Comparison of ENCODE assay signal across 9 cellular contexts in genomic region chr5:59124983-59125960, GRCh38.
DNase-seq lines count a peak whose midpoint lies in the region; ATAC-seq, FAIRE-seq and TF ChIP-seq lines count a peak whose summit lies in the region.
"Had no signal": no experiment of that assay in that cellular context is flagged by ENCODE, and none has a peak within 500 bp of the region (broad histone marks: within the 10 kb centered on the region; RNA-seq: fewer than 3 reads in every experiment).

No MANE protein-coding gene starts in this region.

- H3K9me3 ChIP-seq in liver (ENCODE audit: control insufficient read depth in 4 of 4, low read length in 3 of 4) (no peaks in the 10 kb centered on the region), HepG2 (ENCODE audit: low read length) (no peaks in the 10 kb centered on the region), SK-N-SH (no peaks in the 10 kb centered on the region), hepatocyte (ENCODE audit: low read depth) (no peaks in the 10 kb centered on the region), uterus (no peaks in the 10 kb centered on the region)

- DNase-seq in HepG2 (ENCODE audit: low spot score), result no peak
- DNase-seq in SK-N-SH, result no peak
- no peak for DNase-seq in hepatocyte (ENCODE audit: low spot score)
- DNase-seq in uterus, result no peak
- no peak for DNase-seq in T-helper 2 cell treated with Interferon-gamma antibody and Interleukin-4, amounts not matched to agents 5 μg/mL and 100 μg/mL, for 36 hours (ENCODE audit: low spot score)
- DNase-seq in omental fat pad (ENCODE audit: low spot score), result no peak
- DNase-seq: activated effector memory CD4-positive, alpha-beta T cell treated with anti-CD3 and anti-CD28 coated beads, Interleukin-2, amount 50 U/mL, for 16 hours had no signal

- H3K4me1 ChIP-seq in liver (ENCODE audit: control insufficient read depth in 4 of 4, insufficient read depth in 4 of 4, low read length in 3 of 4), result peaks cover 0 to 8% (median 0%) of the 10 kb centered on the region in 4 donors
- 0 out of 2 replicates have a peak, but pooled peaks cover 8% of the 10 kb centered on the region for H3K4me1 ChIP-seq in HepG2 (ENCODE audit: insufficient read depth, low read length)
- H3K4me1 ChIP-seq in SK-N-SH (ENCODE audit: control insufficient read depth in 1 of 2, insufficient read depth in 2 of 2, low read depth in 1 of 2, low read length in 1 of 2), result peaks cover 17 to 33% of the 10 kb centered on the region in 2 experiments; a peak in 3 of 4 replicates
- H3K4me1 ChIP-seq in hepatocyte (ENCODE audit: insufficient read depth), result peaks cover 37% of the 10 kb centered on the region
- no peaks in the 10 kb centered on the region for H3K4me1 ChIP-seq in uterus

- no peaks in the 10 kb centered on the region for H3F3A ChIP-seq in SK-N-SH (replicated peaks; ENCODE audit: insufficient read depth)

- H3K9ac ChIP-seq in liver (ENCODE audit: low read depth in 1 of 2, low read length in 2 of 2) (no peak overlapping the region), HepG2 (ENCODE audit: insufficient read depth, low read depth, low read length) (no peak overlapping the region), SK-N-SH (peak overlapping the region; percentile 56; the same call in 1 of the 2 replicates)

- no peak overlapping the region for H3K4me2 ChIP-seq in HepG2 (ENCODE audit: low read depth, low read length)
- H3K4me2 ChIP-seq in SK-N-SH, result peak overlapping the region; percentile 79
- no peak overlapping the region for H3K4me2 ChIP-seq in hepatocyte

- CTCF ChIA-PET in HepG2 (lab: Yijun Ruan, JAX; ENCODE audit: low intra/inter-chr PET ratio, low total read pairs), result no interaction called here
- CTCF ChIA-PET in SK-N-SH (lab: Yijun Ruan, JAX), result interaction anchor here (0.8 to 2.4 kb wide), 8 partner anchors 15 to 239 kb away, joined by 3 to 12 read pairs (median 4); no protein-coding TSS in a partner anchor

- in situ Hi-C loops in HepG2 (cut with HindIII; ENCODE audit: extremely low pct_ligation_motif_present, low pct_unique_long_range_greater_than_20kb), result no loop called here

- no peaks in the 10 kb centered on the region for H3K79me2 ChIP-seq in HepG2 (ENCODE audit: insufficient read depth, low read length)
- H3K79me2 ChIP-seq in SK-N-SH (ENCODE audit: insufficient read depth), result no peaks in the 10 kb centered on the region
- H3K79me2 ChIP-seq in hepatocyte, result no peaks in the 10 kb centered on the region

- TF ChIP-seq EP300 in HepG2 (IDR thresholded peaks at IDR 0.05; ENCODE audit: low read depth in 2 of 2, low read length in 2 of 2) (no peak), HepG2 (CRISPR knock-in tag; IDR thresholded peaks at IDR 0.05; ENCODE audit: borderline replicate concordance) (no peak), SK-N-SH (IDR thresholded peaks at IDR 0.05; ENCODE audit: borderline replicate concordance in 1 of 2, low read depth in 1 of 2, low read length in 1 of 2) (no peak)

- intact Hi-C loops in HepG2 (cut with micrococcal nuclease; ENCODE audit: unreplicated experiment) (no loop called here), uterus (cut with DNase I; ENCODE audit: low total_unique reads) (no loop called here)

- POLR2A ChIA-PET in HepG2 (lab: Yijun Ruan, JAX), result no interaction called here
- POLR2A ChIA-PET in SK-N-SH (lab: Yijun Ruan, JAX), result interaction anchor here (1.0 kb wide), 1 partner anchor 98 kb away, joined by 3 read pairs; no protein-coding TSS in a partner anchor

- H3K4me3 ChIP-seq in liver (ENCODE audit: low read depth in 1 of 3, low read length in 3 of 3) (no peak overlapping the region), HepG2 (replicated peaks in 1 of 3; ENCODE audit: insufficient read depth in 1 of 3, low read depth in 2 of 3, low read length in 3 of 3) (no peak overlapping the region), SK-N-SH (ENCODE audit: low read depth in 2 of 2, low read length in 1 of 2) (no peak overlapping the region; a peak in 2 of 4 replicates), hepatocyte (no peak overlapping the region), uterus (no peak overlapping the region)

- H3K9me2 ChIP-seq in SK-N-SH (no peaks in the 10 kb centered on the region), hepatocyte (replicated peaks; ENCODE audit: insufficient read depth) (no peaks in the 10 kb centered on the region)

- H4K20me1 ChIP-seq in HepG2 (ENCODE audit: insufficient read depth, low read length) (no peaks in the 10 kb centered on the region), SK-N-SH (ENCODE audit: insufficient read depth) (no peaks in the 10 kb centered on the region), hepatocyte (ENCODE audit: insufficient read depth, poor library complexity, severe bottlenecking) (no peaks in the 10 kb centered on the region)

- H2AFZ ChIP-seq in HepG2 (ENCODE audit: low read length), result no peak overlapping the region
- peak overlapping the region; percentile 83 for H2AFZ ChIP-seq in SK-N-SH (ENCODE audit: low read depth)
- H2AFZ ChIP-seq in hepatocyte, result no peak overlapping the region

- no peak for FAIRE-seq in HepG2 (lab: Jason Lieb, UNC)

- peaks cover 4% of the 10 kb centered on the region for H3K9me3 Mint-ChIP-seq in T-helper 2 cell treated with Interferon-gamma antibody and Interleukin-4, amounts not matched to agents 5 μg/mL and 100 μg/mL, for 36 hours

- TF ChIP-seq POLR2A in HepG2 (IDR thresholded peaks at IDR 0.05; ENCODE audit: insufficient read depth in 1 of 2, low read depth in 2 of 2, low read length in 2 of 2), result no peak
- TF ChIP-seq POLR2A in uterus (IDR thresholded peaks at IDR 0.05), result no peak

- no TSS peak for BruUV-seq in HepG2 (replicated peaks; lab: Mats Ljungman, UMichigan)

- WGBS in liver, result 77% methylated on average over 9 of the region's 9 CpGs
- WGBS in HepG2 (ENCODE audit: low lambda C conversion rate), result 52% methylated on average over 9 of the region's 9 CpGs
- WGBS in SK-N-SH (ENCODE audit: low lambda C conversion rate), result 31% methylated on average over 9 of the region's 9 CpGs
- 66% methylated on average over 9 of the region's 9 CpGs for WGBS in hepatocyte (ENCODE audit: low lambda C conversion rate, missing lambda C conversion rate)

- H3K36me3 Mint-ChIP-seq in T-helper 2 cell treated with Interferon-gamma antibody and Interleukin-4, amounts not matched to agents 5 μg/mL and 100 μg/mL, for 36 hours (ENCODE audit: low read depth), result no peaks in the 10 kb centered on the region

- H3K27ac Mint-ChIP-seq in T-helper 2 cell treated with Interferon-gamma antibody and Interleukin-4, amounts not matched to agents 5 μg/mL and 100 μg/mL, for 36 hours, result no peak overlapping the region

- H3K4me3 Mint-ChIP-seq in T-helper 2 cell treated with Interferon-gamma antibody and Interleukin-4, amounts not matched to agents 5 μg/mL and 100 μg/mL, for 36 hours, result no peak overlapping the region

- TF ChIP-seq CTCF in liver (IDR thresholded peaks at IDR 0.05; ENCODE audit: low read depth, low read length, missing input control), result no peak
- no peak for TF ChIP-seq CTCF in HepG2 (CRISPR knock-in tag; IDR thresholded peaks at IDR 0.05)
- TF ChIP-seq CTCF in SK-N-SH (IDR thresholded peaks at IDR 0.05), result no peak
- TF ChIP-seq CTCF in hepatocyte (IDR thresholded peaks at IDR 0.05; ENCODE audit: poor library complexity), result no peak
- TF ChIP-seq CTCF in uterus (IDR thresholded peaks at IDR 0.05), result no peak
- no peak for TF ChIP-seq CTCF in omental fat pad (IDR thresholded peaks at IDR 0.05)

- no peaks in the 10 kb centered on the region for H3K36me3 ChIP-seq in liver (ENCODE audit: control insufficient read depth in 4 of 4, insufficient read depth in 3 of 4, low read depth in 1 of 4, low read length in 3 of 4)
- H3K36me3 ChIP-seq in HepG2 (replicated peaks in 1 of 2; ENCODE audit: control insufficient read depth in 1 of 2, insufficient read depth in 2 of 2, low read length in 2 of 2), result no peaks in the 10 kb centered on the region
- H3K36me3 ChIP-seq in SK-N-SH (replicated peaks in 1 of 2; ENCODE audit: control insufficient read depth in 1 of 2, insufficient read depth in 2 of 2, low read length in 1 of 2), result no peaks in the 10 kb centered on the region
- H3K36me3 ChIP-seq in hepatocyte (replicated peaks; ENCODE audit: insufficient read depth, low read depth), result no peaks in the 10 kb centered on the region
- H3K36me3 ChIP-seq in uterus, result no peaks in the 10 kb centered on the region

- H3K27me3 Mint-ChIP-seq in T-helper 2 cell treated with Interferon-gamma antibody and Interleukin-4, amounts not matched to agents 5 μg/mL and 100 μg/mL, for 36 hours (ENCODE audit: low read depth), result no peaks in the 10 kb centered on the region

- no peaks in the 10 kb centered on the region for H3K27me3 ChIP-seq in liver (ENCODE audit: control insufficient read depth in 4 of 4, insufficient read depth in 4 of 4, low read length in 3 of 4)
- no peaks in the 10 kb centered on the region for H3K27me3 ChIP-seq in HepG2 (ENCODE audit: control insufficient read depth in 1 of 2, insufficient read depth in 2 of 2, low read length in 2 of 2)
- H3K27me3 ChIP-seq in SK-N-SH (ENCODE audit: insufficient read depth), result no peaks in the 10 kb centered on the region
- H3K27me3 ChIP-seq in hepatocyte, result no peaks in the 10 kb centered on the region
- no peaks in the 10 kb centered on the region for H3K27me3 ChIP-seq in uterus

- H3K27ac ChIP-seq in liver (ENCODE audit: low read depth in 1 of 2, low read length in 2 of 2) (peak overlapping the region; percentile 1 to 37), HepG2 (ENCODE audit: extremely low read length, insufficient read depth, low read length) (no peak overlapping the region), SK-N-SH (ENCODE audit: low read depth in 2 of 2, low read length in 1 of 2) (peak overlapping the region; percentile 91 to 99), hepatocyte (peak overlapping the region; percentile 94), uterus (peak overlapping the region; percentile 45 to 58)

- H3K4me1 Mint-ChIP-seq in T-helper 2 cell treated with Interferon-gamma antibody and Interleukin-4, amounts not matched to agents 5 μg/mL and 100 μg/mL, for 36 hours (ENCODE audit: low read depth), result peaks cover 22% of the 10 kb centered on the region

- TF ChIP-seq RAD21 in liver (IDR thresholded peaks at IDR 0.05) (no peak), HepG2 (CRISPR knock-in tag; IDR thresholded peaks at IDR 0.05) (no peak), SK-N-SH (IDR thresholded peaks at IDR 0.05; ENCODE audit: low read length) (no peak)

- no peak for ATAC-seq in HepG2
- no peak for ATAC-seq in GM18867 (IDR thresholded peaks at IDR 0.05; ENCODE audit: unreplicated experiment)
- no peak for ATAC-seq in omental fat pad (ENCODE audit: low FRiP score)

TF ChIP-seq in HepG2, 621 proteins besides CTCF, POLR2A, EP300 and RAD21 (continues in another document):
- no peak for TF ChIP-seq PHF8 (CRISPR knock-in tag; IDR thresholded peaks at IDR 0.05)
